ENCODE assay signal across 1 cellular context in the genomic region with DNA sequence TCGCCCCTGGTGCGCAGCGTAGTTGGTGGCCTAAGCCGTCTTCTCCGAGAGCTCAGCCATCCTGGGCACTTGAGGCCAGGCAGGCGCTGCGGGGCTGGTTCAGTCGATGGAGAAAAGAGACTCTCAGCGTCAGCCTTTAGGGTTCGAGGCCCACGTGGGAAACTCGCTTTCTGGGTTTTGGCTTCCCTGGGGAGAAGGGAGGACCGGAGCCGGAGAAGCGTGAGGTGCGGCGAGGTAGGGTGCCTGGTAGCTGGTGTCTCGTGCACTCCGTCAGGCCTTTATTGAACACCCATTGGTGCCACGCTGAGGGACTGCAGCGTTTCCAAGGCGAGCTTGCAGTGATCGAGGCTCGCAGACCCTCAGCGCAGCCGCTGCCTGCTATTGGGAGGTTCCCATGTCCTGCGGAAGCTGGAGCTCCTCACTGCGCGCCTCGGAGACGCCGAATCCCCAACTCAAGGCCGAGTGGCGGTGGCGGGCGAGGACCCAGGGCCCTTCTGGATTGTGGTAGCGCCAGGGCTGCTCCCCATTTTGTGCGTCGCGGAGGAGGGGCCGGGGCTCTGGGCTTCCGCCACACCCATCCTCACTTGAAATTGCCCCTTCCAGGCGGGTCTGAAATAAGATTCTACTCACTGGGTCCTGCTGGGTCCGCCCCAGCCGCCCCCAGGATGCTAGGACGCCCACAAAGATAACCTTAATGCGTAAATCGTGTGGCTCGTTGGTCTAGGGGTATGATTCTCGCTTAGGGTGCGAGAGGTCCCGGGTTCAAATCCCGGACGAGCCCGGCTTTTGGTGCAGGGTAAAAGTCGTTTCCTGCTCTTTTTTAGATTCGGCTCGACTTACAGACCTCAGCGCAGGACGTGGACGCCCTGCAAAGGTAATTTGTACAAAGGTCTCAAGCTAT.
A peak's percentile ranks its signal among the peaks of the same experiment; 100 is the strongest.
TF ChIP-seq lines count a peak whose summit lies in the region.

No MANE protein-coding gene starts in this region.

TF ChIP-seq in K562, 482 proteins besides CTCF, POLR2A, EP300 and RAD21 (continued from another document and continues in another):
- TF ChIP-seq CHAMP1 (IDR thresholded peaks at IDR 0.05) (no peak), ZNF175 (CRISPR knock-in tag; IDR thresholded peaks at IDR 0.05; ENCODE audit: low read depth) (no peak), NR3C1 (CRISPR knock-in tag; IDR thresholded peaks at IDR 0.05) (peak; percentile 80; the same call in 1 of the 2 replicates), RNF219 (CRISPR knock-in tag; IDR thresholded peaks at IDR 0.05) (no peak), THRAP3 (IDR thresholded peaks at IDR 0.05; ENCODE audit: borderline replicate concordance) (no peak), LEF1 (IDR thresholded peaks at IDR 0.05) (no peak), ZBED1 (IDR thresholded peaks at IDR 0.05) (no peak), FOXP4 (CRISPR knock-in tag; IDR thresholded peaks at IDR 0.05; ENCODE audit: borderline replicate concordance) (no peak), ZNF644 (tag; IDR thresholded peaks at IDR 0.05; ENCODE audit: low read depth) (no peak), MITF (IDR thresholded peaks at IDR 0.05) (no peak), ZNF449 (CRISPR knock-in tag; IDR thresholded peaks at IDR 0.05) (no peak), MLX (CRISPR knock-in tag; conservative IDR thresholded peaks at IDR 0.05) (no peak), POLR2B (IDR thresholded peaks at IDR 0.05; ENCODE audit: low read depth, partially characterized antibody) (no peak), ZNF212 (CRISPR knock-in tag; IDR thresholded peaks at IDR 0.05) (no peak), HDAC3 (IDR thresholded peaks at IDR 0.05; ENCODE audit: borderline replicate concordance, partially characterized antibody) (no peak), DPF2 (IDR thresholded peaks at IDR 0.05) (no peak), E2F3 (CRISPR knock-in tag; IDR thresholded peaks at IDR 0.05) (no peak), ZNF551 (CRISPR knock-in tag; IDR thresholded peaks at IDR 0.05) (no peak), CBFA2T2 (conservative IDR thresholded peaks at IDR 0.05) (no peak), FOSL1 (tag; conservative IDR thresholded peaks at IDR 0.05) (no peak), SMARCB1 (IDR thresholded peaks at IDR 0.05; ENCODE audit: insufficient read length, low read depth) (no peak), TAF15 (IDR thresholded peaks at IDR 0.05; ENCODE audit: low read depth, low read length) (no peak), ZNF586 (CRISPR knock-in tag; conservative IDR thresholded peaks at IDR 0.05) (no peak), ERF (CRISPR knock-in tag; IDR thresholded peaks at IDR 0.05) (no peak), MAFG (tag; conservative IDR thresholded peaks at IDR 0.05) (no peak), E2F1 (CRISPR knock-in tag; IDR thresholded peaks at IDR 0.05) (no peak)
- TF ChIP-seq, protein P1, sequence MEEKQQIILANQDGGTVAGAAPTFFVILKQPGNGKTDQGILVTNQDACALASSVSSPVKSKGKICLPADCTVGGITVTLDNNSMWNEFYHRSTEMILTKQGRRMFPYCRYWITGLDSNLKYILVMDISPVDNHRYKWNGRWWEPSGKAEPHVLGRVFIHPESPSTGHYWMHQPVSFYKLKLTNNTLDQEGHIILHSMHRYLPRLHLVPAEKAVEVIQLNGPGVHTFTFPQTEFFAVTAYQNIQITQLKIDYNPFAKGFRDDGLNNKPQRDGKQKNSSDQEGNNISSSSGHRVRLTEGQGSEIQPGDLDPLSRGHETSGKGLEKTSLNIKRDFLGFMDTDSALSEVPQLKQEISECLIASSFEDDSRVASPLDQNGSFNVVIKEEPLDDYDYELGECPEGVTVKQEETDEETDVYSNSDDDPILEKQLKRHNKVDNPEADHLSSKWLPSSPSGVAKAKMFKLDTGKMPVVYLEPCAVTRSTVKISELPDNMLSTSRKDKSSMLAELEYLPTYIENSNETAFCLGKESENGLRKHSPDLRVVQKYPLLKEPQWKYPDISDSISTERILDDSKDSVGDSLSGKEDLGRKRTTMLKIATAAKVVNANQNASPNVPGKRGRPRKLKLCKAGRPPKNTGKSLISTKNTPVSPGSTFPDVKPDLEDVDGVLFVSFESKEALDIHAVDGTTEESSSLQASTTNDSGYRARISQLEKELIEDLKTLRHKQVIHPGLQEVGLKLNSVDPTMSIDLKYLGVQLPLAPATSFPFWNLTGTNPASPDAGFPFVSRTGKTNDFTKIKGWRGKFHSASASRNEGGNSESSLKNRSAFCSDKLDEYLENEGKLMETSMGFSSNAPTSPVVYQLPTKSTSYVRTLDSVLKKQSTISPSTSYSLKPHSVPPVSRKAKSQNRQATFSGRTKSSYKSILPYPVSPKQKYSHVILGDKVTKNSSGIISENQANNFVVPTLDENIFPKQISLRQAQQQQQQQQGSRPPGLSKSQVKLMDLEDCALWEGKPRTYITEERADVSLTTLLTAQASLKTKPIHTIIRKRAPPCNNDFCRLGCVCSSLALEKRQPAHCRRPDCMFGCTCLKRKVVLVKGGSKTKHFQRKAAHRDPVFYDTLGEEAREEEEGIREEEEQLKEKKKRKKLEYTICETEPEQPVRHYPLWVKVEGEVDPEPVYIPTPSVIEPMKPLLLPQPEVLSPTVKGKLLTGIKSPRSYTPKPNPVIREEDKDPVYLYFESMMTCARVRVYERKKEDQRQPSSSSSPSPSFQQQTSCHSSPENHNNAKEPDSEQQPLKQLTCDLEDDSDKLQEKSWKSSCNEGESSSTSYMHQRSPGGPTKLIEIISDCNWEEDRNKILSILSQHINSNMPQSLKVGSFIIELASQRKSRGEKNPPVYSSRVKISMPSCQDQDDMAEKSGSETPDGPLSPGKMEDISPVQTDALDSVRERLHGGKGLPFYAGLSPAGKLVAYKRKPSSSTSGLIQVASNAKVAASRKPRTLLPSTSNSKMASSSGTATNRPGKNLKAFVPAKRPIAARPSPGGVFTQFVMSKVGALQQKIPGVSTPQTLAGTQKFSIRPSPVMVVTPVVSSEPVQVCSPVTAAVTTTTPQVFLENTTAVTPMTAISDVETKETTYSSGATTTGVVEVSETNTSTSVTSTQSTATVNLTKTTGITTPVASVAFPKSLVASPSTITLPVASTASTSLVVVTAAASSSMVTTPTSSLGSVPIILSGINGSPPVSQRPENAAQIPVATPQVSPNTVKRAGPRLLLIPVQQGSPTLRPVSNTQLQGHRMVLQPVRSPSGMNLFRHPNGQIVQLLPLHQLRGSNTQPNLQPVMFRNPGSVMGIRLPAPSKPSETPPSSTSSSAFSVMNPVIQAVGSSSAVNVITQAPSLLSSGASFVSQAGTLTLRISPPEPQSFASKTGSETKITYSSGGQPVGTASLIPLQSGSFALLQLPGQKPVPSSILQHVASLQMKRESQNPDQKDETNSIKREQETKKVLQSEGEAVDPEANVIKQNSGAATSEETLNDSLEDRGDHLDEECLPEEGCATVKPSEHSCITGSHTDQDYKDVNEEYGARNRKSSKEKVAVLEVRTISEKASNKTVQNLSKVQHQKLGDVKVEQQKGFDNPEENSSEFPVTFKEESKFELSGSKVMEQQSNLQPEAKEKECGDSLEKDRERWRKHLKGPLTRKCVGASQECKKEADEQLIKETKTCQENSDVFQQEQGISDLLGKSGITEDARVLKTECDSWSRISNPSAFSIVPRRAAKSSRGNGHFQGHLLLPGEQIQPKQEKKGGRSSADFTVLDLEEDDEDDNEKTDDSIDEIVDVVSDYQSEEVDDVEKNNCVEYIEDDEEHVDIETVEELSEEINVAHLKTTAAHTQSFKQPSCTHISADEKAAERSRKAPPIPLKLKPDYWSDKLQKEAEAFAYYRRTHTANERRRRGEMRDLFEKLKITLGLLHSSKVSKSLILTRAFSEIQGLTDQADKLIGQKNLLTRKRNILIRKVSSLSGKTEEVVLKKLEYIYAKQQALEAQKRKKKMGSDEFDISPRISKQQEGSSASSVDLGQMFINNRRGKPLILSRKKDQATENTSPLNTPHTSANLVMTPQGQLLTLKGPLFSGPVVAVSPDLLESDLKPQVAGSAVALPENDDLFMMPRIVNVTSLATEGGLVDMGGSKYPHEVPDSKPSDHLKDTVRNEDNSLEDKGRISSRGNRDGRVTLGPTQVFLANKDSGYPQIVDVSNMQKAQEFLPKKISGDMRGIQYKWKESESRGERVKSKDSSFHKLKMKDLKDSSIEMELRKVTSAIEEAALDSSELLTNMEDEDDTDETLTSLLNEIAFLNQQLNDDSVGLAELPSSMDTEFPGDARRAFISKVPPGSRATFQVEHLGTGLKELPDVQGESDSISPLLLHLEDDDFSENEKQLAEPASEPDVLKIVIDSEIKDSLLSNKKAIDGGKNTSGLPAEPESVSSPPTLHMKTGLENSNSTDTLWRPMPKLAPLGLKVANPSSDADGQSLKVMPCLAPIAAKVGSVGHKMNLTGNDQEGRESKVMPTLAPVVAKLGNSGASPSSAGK (IDR thresholded peaks at IDR 0.05): peak; percentile 95
